33 cellular contexts compared by ENCODE assay signal in the genomic region with DNA sequence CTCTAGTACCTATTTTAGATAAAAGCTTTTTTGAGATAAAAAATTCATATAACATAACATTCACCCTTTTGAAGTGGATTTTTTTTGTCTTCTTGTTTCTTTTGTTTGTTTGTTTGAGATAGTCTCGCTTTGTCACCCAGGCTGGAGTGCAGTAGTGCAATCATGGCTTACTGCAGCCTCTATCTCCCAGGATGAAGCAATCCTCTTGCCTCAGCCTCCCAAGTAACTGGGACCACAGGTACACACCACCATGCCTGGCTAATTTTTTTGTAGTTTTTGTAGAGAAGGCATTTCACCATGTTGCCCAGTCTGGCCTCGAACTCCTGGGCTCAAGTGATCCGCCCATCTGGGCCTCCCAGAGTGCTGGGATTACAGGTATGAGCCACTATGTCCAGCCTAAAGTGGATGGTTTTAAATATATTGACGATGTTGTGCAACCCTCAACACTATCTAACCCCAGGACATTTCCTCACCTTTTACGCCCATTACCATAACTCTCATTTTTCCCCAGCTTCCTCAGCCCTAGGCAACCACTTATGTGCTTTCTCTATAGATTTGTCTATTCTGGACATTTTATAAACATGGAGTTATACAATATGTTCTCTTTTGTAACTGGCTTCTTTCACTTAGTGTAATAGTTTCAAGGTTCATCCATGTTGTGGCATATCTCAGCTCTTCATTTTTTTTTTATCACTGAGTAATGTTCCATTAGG.
"Had no signal": no experiment of that assay in that cellular context is flagged by ENCODE, and none has a peak within 500 bp of the region (broad histone marks: within the 10 kb centered on the region; RNA-seq: fewer than 3 reads in every experiment).

No MANE protein-coding gene starts in this region.

- H2AFZ ChIP-seq: parathyroid adenoma had no signal

- H3K4me2 ChIP-seq: smooth muscle cell had no signal

- FAIRE-seq: endometrium, islet of Langerhans had no signal

- H3K4me1 Mint-ChIP-seq: naive B cell had no signal

- H3K27me3 ChIP-seq: colonic mucosa, esophagus squamous epithelium, heart right ventricle, neutrophil, stomach, transverse colon, vagina had no signal

- ATAC-seq: effector memory CD8-positive, alpha-beta T cell; heart right ventricle; left lobe of liver; mucosa of descending colon; natural killer cell treated with Interleukin-12 subunit alpha and Interleukin-12 subunit beta and Interleukin-15 and Interleukin-18, amount 100 ng/mL, for 72 hours; sciatic nerve had no signal

- H3K4me1 ChIP-seq: colonic mucosa, parathyroid adenoma, transverse colon had no signal

- H3K36me3 ChIP-seq: colonic mucosa, neutrophil, transverse colon, vagina had no signal

- H3K9me3 ChIP-seq: colonic mucosa, esophagus squamous epithelium, mucosa of descending colon, neutrophil, stomach, transverse colon, vagina had no signal

- H3K36me3 Mint-ChIP-seq: naive B cell had no signal

- H3K27me3 Mint-ChIP-seq: dendritic cell treated with granulocyte-macrophage colony-stimulating factor and Interleukin-4, amounts not matched to agents 40 ng/mL and 50 ng/mL, for 4 days; naive B cell; natural killer cell treated with Interleukin-12 subunit alpha and Interleukin-12 subunit beta and Interleukin-15 and Interleukin-18, amount 100 ng/mL, for 72 hours; progenitor cell of endocrine pancreas had no signal

- H3K27ac ChIP-seq: colonic mucosa, esophagus squamous epithelium, heart right ventricle, neutrophil, parathyroid adenoma, stomach, transverse colon, vagina had no signal

- H3K27ac Mint-ChIP-seq: dendritic cell treated with granulocyte-macrophage colony-stimulating factor and Interleukin-4, amounts not matched to agents 40 ng/mL and 50 ng/mL, for 4 days; effector memory CD8-positive, alpha-beta T cell; mesothelial cell of epicardium; natural killer cell treated with Interleukin-12 subunit alpha and Interleukin-12 subunit beta and Interleukin-15 and Interleukin-18, amount 100 ng/mL, for 72 hours; progenitor cell of endocrine pancreas had no signal

- DNase-seq: cerebellar nuclear complex; colonic mucosa; effector memory CD8-positive, alpha-beta T cell; erythroblast; esophagus squamous epithelium; foreskin melanocyte; glutamatergic neuron; heart right ventricle; hippocampal formation; kidney glomerular epithelial cell; mesenchymal stem cell; mucosa of descending colon; naive B cell; stimulated activated CD4-positive, alpha-beta T cell treated with anti-CD3 and anti-CD28 coated beads, Interleukin-12 subunit alpha, Interleukin-12 subunit beta, amount 100 ng/mL, for 4 hours; stimulated activated CD4-positive, alpha-beta T cell treated with anti-CD3 and anti-CD28 coated beads, Interleukin-1b, Interleukin-23, amount 100 ng/mL, for 48 hours; stimulated activated CD4-positive, alpha-beta T cell treated with anti-CD3 and anti-CD28 coated beads, Interleukin-4, amount 100 ng/mL, for 1 hour; stimulated activated CD8-positive, alpha-beta memory T cell treated with anti-CD3 and anti-CD28 coated beads, Interleukin-4, amount 100 ng/mL, for 48 hours; stimulated activated naive CD4-positive, alpha-beta T cell; stomach; transverse colon had no signal

- H3K4me3 ChIP-seq: colonic mucosa, esophagus squamous epithelium, heart right ventricle, mucosa of descending colon, smooth muscle cell, stomach, transverse colon, vagina had no signal

- H3K9me3 Mint-ChIP-seq: effector memory CD8-positive, alpha-beta T cell had no signal

- H3K9ac ChIP-seq: parathyroid adenoma had no signal

- H3K4me3 Mint-ChIP-seq: dendritic cell treated with granulocyte-macrophage colony-stimulating factor and Interleukin-4, amounts not matched to agents 40 ng/mL and 50 ng/mL, for 4 days; effector memory CD8-positive, alpha-beta T cell; mesothelial cell of epicardium; naive B cell; natural killer cell treated with Interleukin-12 subunit alpha and Interleukin-12 subunit beta and Interleukin-15 and Interleukin-18, amount 100 ng/mL, for 72 hours; neural crest cell had no signal
